Comparison of ENCODE assay signal across 1 cellular context in the genomic region with DNA sequence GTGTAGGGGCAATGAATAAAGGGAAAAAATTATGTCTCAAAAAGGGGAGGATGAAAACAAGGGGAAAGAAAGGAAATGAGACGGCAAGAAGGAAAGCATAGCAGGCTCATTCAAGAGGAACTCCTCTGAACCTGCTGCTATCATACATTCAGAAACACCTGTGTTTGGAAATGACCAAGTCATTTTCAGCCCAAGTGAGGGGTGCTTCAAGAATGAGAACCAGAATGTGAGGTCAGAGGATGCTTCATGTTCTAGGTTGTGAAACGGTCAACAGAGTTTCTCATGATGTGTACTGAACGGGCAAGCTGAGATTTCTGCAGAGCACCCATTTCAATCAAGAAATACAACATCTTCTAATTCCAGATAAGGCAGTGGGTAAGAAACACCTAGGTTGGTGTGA.
TF ChIP-seq lines count a peak whose summit lies in the region.

No MANE protein-coding gene starts in this region.

TF ChIP-seq in GM12878, 131 proteins besides CTCF, POLR2A, EP300 and RAD21 (continued from another document):
- TF ChIP-seq ZNF217 (IDR thresholded peaks at IDR 0.05) (no peak), GATAD2B (conservative IDR thresholded peaks at IDR 0.05; ENCODE audit: low read depth) (no peak), DPF2 (IDR thresholded peaks at IDR 0.05) (no peak)
- TF ChIP-seq, protein P1, sequence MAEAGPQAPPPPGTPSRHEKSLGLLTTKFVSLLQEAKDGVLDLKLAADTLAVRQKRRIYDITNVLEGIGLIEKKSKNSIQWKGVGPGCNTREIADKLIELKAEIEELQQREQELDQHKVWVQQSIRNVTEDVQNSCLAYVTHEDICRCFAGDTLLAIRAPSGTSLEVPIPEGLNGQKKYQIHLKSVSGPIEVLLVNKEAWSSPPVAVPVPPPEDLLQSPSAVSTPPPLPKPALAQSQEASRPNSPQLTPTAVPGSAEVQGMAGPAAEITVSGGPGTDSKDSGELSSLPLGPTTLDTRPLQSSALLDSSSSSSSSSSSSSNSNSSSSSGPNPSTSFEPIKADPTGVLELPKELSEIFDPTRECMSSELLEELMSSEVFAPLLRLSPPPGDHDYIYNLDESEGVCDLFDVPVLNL (IDR thresholded peaks at IDR 0.05; ENCODE audit: low read depth, low read length), result no peak
